8 cellular contexts compared by ENCODE assay signal in the genomic region with DNA sequence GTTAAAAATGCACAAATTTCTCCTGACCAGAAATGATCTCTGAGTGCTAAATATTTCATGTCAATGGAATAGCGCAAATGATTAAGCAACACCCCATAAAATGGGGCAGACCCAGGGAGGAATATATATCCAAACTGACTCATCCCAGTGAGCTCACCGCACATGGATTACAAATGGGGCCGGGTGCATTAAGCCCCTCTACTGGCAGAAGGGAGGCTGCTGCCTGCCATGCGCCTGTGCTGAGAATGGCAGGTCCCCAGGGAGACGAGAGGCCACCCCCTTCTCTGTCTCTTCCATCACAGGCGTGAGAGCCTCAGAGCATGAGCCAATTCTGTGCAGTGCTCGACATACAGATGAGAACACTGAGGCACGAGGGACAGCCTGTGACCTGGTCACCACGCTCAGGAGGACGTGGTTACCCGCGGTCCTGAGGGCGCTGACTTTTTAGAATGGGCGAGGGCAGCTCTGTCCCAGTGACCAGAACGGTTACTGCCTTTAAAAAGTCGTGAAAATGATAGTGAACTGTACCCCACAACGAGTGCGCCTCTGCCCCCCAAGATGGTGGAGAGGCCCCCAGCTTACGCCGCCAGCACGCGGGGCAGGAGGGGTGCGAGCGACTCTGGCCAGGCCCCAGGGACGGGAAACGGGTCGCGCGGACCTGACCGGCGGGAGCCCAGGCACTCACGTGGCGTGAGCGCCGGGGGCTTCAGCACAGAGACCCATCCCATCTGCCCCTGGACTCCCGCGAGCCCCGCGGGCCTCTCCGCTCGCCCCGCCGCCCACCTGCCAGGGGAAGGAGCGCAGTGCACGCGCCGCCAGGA.
DNase-seq lines count a peak whose midpoint lies in the region; ATAC-seq, FAIRE-seq and TF ChIP-seq lines count a peak whose summit lies in the region.
"Not testable (repeated sequence)": the region's sequence is repeated elsewhere in the genome, so short reads cannot be mapped to it uniquely, and the experiment has no call there.

No MANE protein-coding gene starts in this region.

- TF ChIP-seq CTCF in OCI-LY3 (IDR thresholded peaks at IDR 0.05; ENCODE audit: low read depth, low read length) = 0 out of 2 replicates have a peak, but pooled peaks have one; percentile 13
- 0 out of 4 replicates have a peak, but pooled peaks of 1 of the 3 experiments have one; percentile 18 for TF ChIP-seq CTCF in H1 (IDR thresholded peaks at IDR 0.05; ENCODE audit: control extremely low read depth in 1 of 3, insufficient read depth in 1 of 3, low read depth in 1 of 3, low read length in 3 of 3)
- TF ChIP-seq CTCF in kidney epithelial cell (IDR thresholded peaks at IDR 0.05; ENCODE audit: insufficient read depth, low read length, poor library complexity, severe bottlenecking) = not testable (repeated sequence)

- POLR2A ChIA-PET in H1 (lab: Charles Lee; ENCODE audit: partially characterized antibody) = not testable (repeated sequence)

- ATAC-seq in GM18498 (IDR thresholded peaks at IDR 0.05; ENCODE audit: unreplicated experiment) = peak; percentile 22
- peak; percentile 28 for ATAC-seq in HG03565 (IDR thresholded peaks at IDR 0.05; ENCODE audit: unreplicated experiment)
- peak in 1 of 2 donors; percentile 4 for ATAC-seq in activated T-cell treated with anti-CD3 and anti-CD28 coated beads, Interleukin-2, amount 50 U/mL, for 4 hours

- H3K23me2 ChIP-seq in H1 (ENCODE audit: low read depth, low read length) = not testable (repeated sequence)

- peak in 1 of 2 experiments; percentile 36; a peak in 2 of 4 replicates for TF ChIP-seq RAD21 in H1 (IDR thresholded peaks at IDR 0.05 in 1 of 2, conservative IDR thresholded peaks at IDR 0.05 in 1 of 2; ENCODE audit: low read depth in 2 of 2, low read length in 2 of 2)

- H4K91ac ChIP-seq in H1 (replicated peaks; ENCODE audit: insufficient read length, low read length) = not testable (repeated sequence)

- H3K14ac ChIP-seq in H1 (ENCODE audit: insufficient read length) = not testable (repeated sequence)

- H3K4me3 ChIP-seq in OCI-LY3 (ENCODE audit: low read length) = peak overlapping the region; percentile 73
- peak overlapping the region; percentile 64 to 91 (median 73) for H3K4me3 ChIP-seq in H1 (ENCODE audit: extremely low read depth in 1 of 4, insufficient read depth in 2 of 4, low read depth in 3 of 4, low read length in 4 of 4)
- peak overlapping the region; percentile 92 for H3K4me3 ChIP-seq in kidney epithelial cell (ENCODE audit: low read depth, low read length)
- H3K4me3 ChIP-seq in rectal smooth muscle tissue (ENCODE audit: low read length) = peak overlapping the region; percentile 65

- not testable (repeated sequence) for H3K9me3 ChIP-seq in OCI-LY3 (ENCODE audit: insufficient read depth, low read length); H1 (ENCODE audit: insufficient read depth in 2 of 2, low read depth in 1 of 2, low read length in 1 of 2)

- not testable (repeated sequence) for H2BK120ac ChIP-seq in H1 (replicated peaks; ENCODE audit: low read depth, low read length)

- H3K9me3 Mint-ChIP-seq in activated T-cell treated with anti-CD3 and anti-CD28 coated beads, Interleukin-2, amount 50 U/mL, for 4 hours = not testable (repeated sequence)

- H3K27ac ChIP-seq in OCI-LY3 (ENCODE audit: low read length) (peak overlapping the region; percentile 4; the same call in 1 of the 2 replicates), rectal smooth muscle tissue (ENCODE audit: low read depth, low read length) (peak overlapping the region; percentile 63)
- not testable (repeated sequence) for H3K27ac ChIP-seq in H1 (ENCODE audit: low read depth, low read length)

- not testable (repeated sequence) for H3K36me3 Mint-ChIP-seq in activated T-cell treated with anti-CD3 and anti-CD28 coated beads, Interleukin-2, amount 50 U/mL, for 4 hours (ENCODE audit: insufficient read depth)

- H3K4me2 ChIP-seq in OCI-LY3 (ENCODE audit: low read length) (peak overlapping the region; percentile 47), H1 (ENCODE audit: insufficient read depth in 1 of 2, low read depth in 2 of 2, low read length in 2 of 2) (peak overlapping the region; percentile 79 to 90)

- H3K23ac ChIP-seq in H1 (ENCODE audit: insufficient read length) = not testable (repeated sequence)

- H2BK20ac ChIP-seq in H1 (ENCODE audit: low read length) = not testable (repeated sequence)

- DNase-seq in 8988T = peak; percentile 21
- not testable (repeated sequence) for DNase-seq in activated T-cell treated with anti-CD3 and anti-CD28 coated beads, Interleukin-2, amount 50 U/mL, for 4 hours; kidney epithelial cell (ENCODE audit: low read depth)
- DNase-seq in H1 (ENCODE audit: low read depth in 1 of 2, low spot score in 2 of 2) = peak in 1 of 2 experiments; percentile 62

- not testable (repeated sequence) for H3K27me3 ChIP-seq in OCI-LY3 (ENCODE audit: low read depth, low read length); H1 (replicated peaks in 1 of 4; ENCODE audit: control insufficient read depth in 3 of 4, extremely low read depth in 1 of 4, insufficient read depth in 3 of 4, low read length in 3 of 4); kidney epithelial cell (ENCODE audit: control insufficient read depth, insufficient read depth, low read length); rectal smooth muscle tissue (ENCODE audit: control insufficient read depth, insufficient read depth, low read length)

- H3K4me1 ChIP-seq in OCI-LY3 (ENCODE audit: low read length) = peaks cover 18% of the 10 kb centered on the region
- not testable (repeated sequence) for H3K4me1 ChIP-seq in H1 (replicated peaks in 1 of 4; ENCODE audit: control insufficient read depth in 3 of 4, insufficient read depth in 4 of 4, low read length in 3 of 4); rectal smooth muscle tissue (ENCODE audit: control insufficient read depth, insufficient read depth, low read length)

- CTCF ChIA-PET in H1 (lab: Charles Lee; ENCODE audit: partially characterized antibody) = not testable (repeated sequence)

- not testable (repeated sequence) for H3K18ac ChIP-seq in H1 (ENCODE audit: extremely low read depth, low read length)

- H3K27me3 Mint-ChIP-seq in activated T-cell treated with anti-CD3 and anti-CD28 coated beads, Interleukin-2, amount 50 U/mL, for 4 hours (ENCODE audit: low read depth) = not testable (repeated sequence)

- H4K8ac ChIP-seq in H1 (ENCODE audit: extremely low read depth, insufficient read depth, low read length) = not testable (repeated sequence)

- WGBS in H1 (ENCODE audit: extremely low coverage in 1 of 2, insufficient coverage in 1 of 2, insufficient read length in 1 of 2, insufficient replicate concordance in 2 of 2, low coverage in 1 of 2, low lambda C conversion rate in 2 of 2, missing lambda C conversion rate in 1 of 2), 2 experiments = 8% methylated on average over 17 of the region's 47 CpGs; no CpG with 5 or more reads in 1 of the 2 experiments

- not testable (repeated sequence) for H3K36me3 ChIP-seq in OCI-LY3 (replicated peaks; ENCODE audit: low read depth, low read length); H1 (ENCODE audit: control insufficient read depth in 2 of 4, insufficient read depth in 4 of 4, low read length in 3 of 4); kidney epithelial cell (ENCODE audit: control insufficient read depth, insufficient read depth, low read length); rectal smooth muscle tissue (ENCODE audit: control insufficient read depth, insufficient read depth, low read length)

- H2BK12ac ChIP-seq in H1 (ENCODE audit: low read depth, low read length) = not testable (repeated sequence)

- H3K9ac ChIP-seq in OCI-LY3 (ENCODE audit: low read length) (peak overlapping the region; percentile 61), H1 (replicated peaks in 1 of 4; ENCODE audit: extremely low read depth in 1 of 4, low read depth in 3 of 4, low read length in 3 of 4) (peak overlapping the region in 3 of 4 experiments; percentile 38 to 61 (median 54); a peak in 5 of 7 replicates), rectal smooth muscle tissue (ENCODE audit: low read length) (peak overlapping the region; percentile 68)

- not testable (repeated sequence) for H3K4ac ChIP-seq in H1 (replicated peaks; ENCODE audit: insufficient read length, low read depth, low read length)

- not testable (repeated sequence) for H2BK15ac ChIP-seq in H1 (ENCODE audit: low read length)

- not testable (repeated sequence) for H3K79me2 ChIP-seq in OCI-LY3 (ENCODE audit: low read length); H1 (ENCODE audit: control insufficient read depth in 1 of 2, insufficient read depth in 2 of 2, low read length in 2 of 2)

- not testable (repeated sequence) for H2BK5ac ChIP-seq in H1 (ENCODE audit: low read depth, low read length)

- H3K56ac ChIP-seq in H1 (replicated peaks; ENCODE audit: insufficient read length, low read depth, low read length) = not testable (repeated sequence)

- TF ChIP-seq POLR2A in H1 (IDR thresholded peaks at IDR 0.05; ENCODE audit: control extremely low read depth in 1 of 2, low read depth in 2 of 2, low read length in 2 of 2) = not testable (repeated sequence)

- TF ChIP-seq EP300 in H1 (IDR thresholded peaks at IDR 0.05; ENCODE audit: borderline replicate concordance in 1 of 2, low read depth in 2 of 2, low read length in 2 of 2) = not testable (repeated sequence)

- FAIRE-seq in H1 (lab: Jason Lieb, UNC) = not testable (repeated sequence)

- peak overlapping the region; percentile 87 for H3K4me3 Mint-ChIP-seq in activated T-cell treated with anti-CD3 and anti-CD28 coated beads, Interleukin-2, amount 50 U/mL, for 4 hours

- not testable (repeated sequence) for H3K79me1 ChIP-seq in H1 (ENCODE audit: low read depth, low read length)

- H4K5ac ChIP-seq in H1 (ENCODE audit: insufficient read length, low read depth, low read length) = not testable (repeated sequence)

- H2AK5ac ChIP-seq in H1 (ENCODE audit: low read depth, low read length) = not testable (repeated sequence)

- H2AFZ ChIP-seq in OCI-LY3 (ENCODE audit: low read depth, low read length); H1 (ENCODE audit: low read length): not testable (repeated sequence)

- H4K20me1 ChIP-seq in OCI-LY3 (ENCODE audit: insufficient read depth, low read length); H1 (replicated peaks in 1 of 2; ENCODE audit: control insufficient read depth in 1 of 2, insufficient read depth in 2 of 2, low read length in 2 of 2): not testable (repeated sequence)

- H3K4me1 Mint-ChIP-seq in activated T-cell treated with anti-CD3 and anti-CD28 coated beads, Interleukin-2, amount 50 U/mL, for 4 hours (ENCODE audit: low read depth) = peaks cover 11% of the 10 kb centered on the region

TF ChIP-seq in H1, 55 proteins besides CTCF, POLR2A, EP300 and RAD21:
- TF ChIP-seq ASH2L (IDR thresholded peaks at IDR 0.05; ENCODE audit: low read length) = peak; percentile 24
- 0 out of 4 replicates have a peak, but pooled peaks of 1 of the 2 experiments have one; percentile 47 for TF ChIP-seq SIN3A (conservative IDR thresholded peaks at IDR 0.05 in 1 of 2, IDR thresholded peaks at IDR 0.05 in 1 of 2; ENCODE audit: low read depth in 1 of 2, low read length in 2 of 2)
- peak; percentile 35 for TF ChIP-seq KDM4A (IDR thresholded peaks at IDR 0.05; ENCODE audit: low read depth, low read length, severe bottlenecking)
